ENCODE assay signal across 8 cellular contexts in the genomic region with DNA sequence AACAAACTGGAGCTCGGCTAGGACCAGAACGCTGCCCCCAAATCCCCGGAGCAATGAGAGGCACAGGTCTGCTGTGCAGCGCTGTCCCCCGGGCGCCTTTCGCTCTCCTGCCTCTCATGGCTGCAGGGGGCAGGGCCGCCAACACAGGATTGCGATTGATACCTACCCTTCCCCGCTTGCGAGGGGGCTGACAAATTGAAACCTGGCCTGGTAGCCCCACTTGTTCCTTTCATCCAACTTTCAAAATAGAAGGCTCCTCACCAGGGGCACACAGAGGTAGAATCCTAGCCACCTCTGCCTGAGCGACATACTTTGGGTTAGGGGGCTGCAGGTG. TPM values are rescaled to one million over a fixed set of nuclear protein-coding genes. Genes with fewer than 3 reads are reported as not detected.
DNase-seq lines count a peak whose midpoint lies in the region; ATAC-seq and TF ChIP-seq lines count a peak whose summit lies in the region.

No MANE protein-coding gene starts in this region.

- H3K27me3 ChIP-seq in tibial nerve: no peaks in the 10 kb centered on the region

- DNase-seq in left lobe of liver (ENCODE audit: low spot score): no peak
- DNase-seq in tibial nerve (ENCODE audit: low spot score in 2 of 2): no peak
- no peak for DNase-seq in A172 (ENCODE audit: low spot score)
- DNase-seq in activated CD8-positive, alpha-beta memory T cell treated with anti-CD3 and anti-CD28 coated beads for 24 hours: no peak
- no peak for DNase-seq in NCI-H1436 treated with DMSO at 0.1 percent for 48 hours (lab: John Stamatoyannopoulos, UW)

- ATAC-seq in HG02973 (IDR thresholded peaks at IDR 0.05; ENCODE audit: unreplicated experiment) (peak; percentile 5), left lobe of liver (peak; percentile 1)

- TF ChIP-seq EP300 in tibial nerve (IDR thresholded peaks at IDR 0.05): no peak

- no peaks in the 10 kb centered on the region for H3K9me3 ChIP-seq in tibial nerve

- 14 to 19% methylated on average over 12 of the region's 12 CpGs for WGBS in tibial nerve, 2 donors

- H3K4me3 ChIP-seq in tibial nerve: peak overlapping the region; percentile 37 to 97 (median 86)

- H3K4me1 ChIP-seq in tibial nerve: peaks cover 7 to 70% (median 27%) of the 10 kb centered on the region in 4 donors

- TF ChIP-seq CTCF in GM12872 (IDR thresholded peaks at IDR 0.05; ENCODE audit: insufficient read depth, low read depth, low read length) (0 out of 3 replicates have a peak, but pooled peaks have one; percentile 16), tibial nerve (IDR thresholded peaks at IDR 0.05) (peak in 1 of 5 experiments; percentile 14)

- H3K27ac ChIP-seq in angular gyrus (ENCODE audit: low read depth, low read length): peak overlapping the region; percentile 92
- H3K27ac ChIP-seq in tibial nerve: peak overlapping the region; percentile 94 to 99 (median 94)

- peak in 1 of 2 donors; percentile 4 for TF ChIP-seq POLR2A in tibial nerve (IDR thresholded peaks at IDR 0.05)

- peaks cover 0 to 53% (median 15%) of the 10 kb centered on the region in 3 donors for H3K36me3 ChIP-seq in tibial nerve

RNA-seq across cellular contexts. Expression of a gene that starts 0.6 kb away (rescaled TPM):
- 9.7 TPM for total RNA-seq in left lobe of liver
- total RNA-seq in tibial nerve: 10 to 100 TPM; 38.7 to 57.9 (median 45.3) TPM
- total RNA-seq in A172 (2014; rRNA removed; shearing (Covaris generic)): 12.8 and 20.8 TPM in 2 replicates

RNA-seq across cellular contexts. Expression of a gene that starts 23.3 kb away (rescaled TPM):
- total RNA-seq in left lobe of liver (0.10 TPM), tibial nerve (10 to 100 TPM in 1 of 4 donors, 1 to 10 TPM in 3; 1.4 to 19.7 (median 4.2) TPM)
- not detected in 2 replicates for total RNA-seq in A172 (2014; rRNA removed; shearing (Covaris generic))

RNA-seq across cellular contexts. Expression of a gene that starts 36.8 kb away (rescaled TPM):
- total RNA-seq in left lobe of liver: 19.7 TPM
- 10 to 100 TPM; 46.8 to 63.9 (median 52.1) TPM for total RNA-seq in tibial nerve
- total RNA-seq in A172 (2014; rRNA removed; shearing (Covaris generic)): 12.1 and 17.0 TPM in 2 replicates

RNA-seq across cellular contexts. Expression of a gene that starts 43.4 kb away (rescaled TPM):
- total RNA-seq in left lobe of liver: 0.38 TPM
- total RNA-seq in tibial nerve: under 1 TPM; 0.30 to 0.84 (median 0.72) TPM
- 24.8 and 25.4 TPM in 2 replicates for total RNA-seq in A172 (2014; rRNA removed; shearing (Covaris generic))
